30 cellular contexts compared by ENCODE assay signal in genomic region chr21:20110368-20110767, GRCh38.
"Had no signal": no experiment of that assay in that cellular context is flagged by ENCODE, and none has a peak within 500 bp of the region (broad histone marks: within the 10 kb centered on the region; RNA-seq: fewer than 3 reads in every experiment).

No MANE protein-coding gene starts in this region.

- H3K79me2 ChIP-seq: hepatocyte had no signal

- ATAC-seq: activated CD4-positive, alpha-beta T cell treated with anti-CD3 and anti-CD28 coated beads for 36 hours; activated CD8-positive, alpha-beta memory T cell treated with anti-CD3 and anti-CD28 coated beads, Interleukin-2, amount 10 ng/mL, durations not matched to agents 7 days and 5 days; activated CD8-positive, alpha-beta T cell treated with anti-CD3 and anti-CD28 coated beads, Interleukin-2, amount 10 ng/mL, durations not matched to agents 7 days and 5 days; activated naive CD8-positive, alpha-beta T cell treated with anti-CD3 and anti-CD28 coated beads, Interleukin-2, amount 50 U/mL, for 24 hours; body of pancreas; gastroesophageal sphincter; heart right ventricle; T-helper 17 cell had no signal

- H3K4me1 ChIP-seq: adrenal gland, body of pancreas, esophagus squamous epithelium, gastroesophageal sphincter, heart right ventricle had no signal

- H3K4me3 ChIP-seq: adrenal gland, body of pancreas, esophagus squamous epithelium, gastroesophageal sphincter, heart right ventricle, hepatocyte had no signal

- H2AFZ ChIP-seq: hepatocyte had no signal

- H3K36me3 ChIP-seq: adrenal gland, esophagus squamous epithelium, gastroesophageal sphincter, heart right ventricle, WERI-Rb-1 had no signal

- H3K27me3 ChIP-seq: adrenal gland, body of pancreas, esophagus squamous epithelium, gastroesophageal sphincter, heart right ventricle, hepatocyte had no signal

- H3K4me2 ChIP-seq: hepatocyte had no signal

- H3K27ac ChIP-seq: adrenal gland, body of pancreas, epithelial cell of prostate, esophagus squamous epithelium, gastroesophageal sphincter, heart right ventricle, hepatocyte, WERI-Rb-1 had no signal

- DNase-seq: activated CD4-positive, alpha-beta memory T cell treated with anti-CD3 and anti-CD28 coated beads for 36 hours; activated CD4-positive, alpha-beta T cell treated with anti-CD3 and anti-CD28 coated beads for 36 hours; activated CD4-positive, alpha-beta T cell treated with anti-CD3 and anti-CD28 coated beads, Interleukin-2, amount 10 ng/mL, durations not matched to agents 24 days and 14 days; activated CD4-positive, CD25-positive, alpha-beta regulatory T cell; activated CD4-positive, CD25-positive, alpha-beta regulatory T cell treated with anti-CD3 and anti-CD28 coated beads, Interleukin-2, amount 50 U/mL, for 72 hours; activated CD8-positive, alpha-beta memory T cell treated with anti-CD3 and anti-CD28 coated beads, Interleukin-2, amount 10 ng/mL, durations not matched to agents 7 days and 5 days; activated CD8-positive, alpha-beta memory T cell treated with anti-CD3 and anti-CD28 coated beads, Interleukin-2, amount 50 U/mL, for 4 hours; activated CD8-positive, alpha-beta T cell treated with anti-CD3 and anti-CD28 coated beads, Interleukin-2, amount 10 ng/mL, durations not matched to agents 7 days and 5 days; activated effector memory CD4-positive, alpha-beta T cell treated with anti-CD3 and anti-CD28 coated beads, Interleukin-2, amount 50 U/mL, for 16 hours; activated naive CD4-positive, alpha-beta T cell treated with anti-CD3 and anti-CD28 coated beads for 36 hours; activated naive CD8-positive, alpha-beta T cell treated with anti-CD3 and anti-CD28 coated beads for 36 hours; activated naive CD8-positive, alpha-beta T cell treated with anti-CD3 and anti-CD28 coated beads, Interleukin-2, amount 50 U/mL, for 24 hours; activated T-cell treated with anti-CD3 and anti-CD28 coated beads, Interleukin-2, amount 50 U/mL, for 1 hour; activated T-cell treated with anti-CD3 and anti-CD28 coated beads, Interleukin-2, amount 50 U/mL, for 48 hours; adrenal gland; amygdala; aorta; body of pancreas; caudate nucleus; cortex of kidney; effector CD8-positive, alpha-beta T cell; esophagus squamous epithelium; foreskin melanocyte; heart right ventricle; T-helper 17 cell; T1000; WERI-Rb-1 had no signal

- H3K9me3 ChIP-seq: adrenal gland, body of pancreas, esophagus squamous epithelium had no signal
